Comparison of ENCODE assay signal across 13 cellular contexts in genomic region chr2:239184179-239184578, GRCh38.
"Had no signal": no experiment of that assay in that cellular context is flagged by ENCODE, and none has a peak within 500 bp of the region (broad histone marks: within the 10 kb centered on the region; RNA-seq: fewer than 3 reads in every experiment).

No MANE protein-coding gene starts in this region.

- H3K27ac Mint-ChIP-seq: activated naive CD8-positive, alpha-beta T cell treated with anti-CD3 and anti-CD28 coated beads, Interleukin-2, amount 50 U/mL, for 24 hours; nephron progenitor cell; stimulated activated memory B cell treated with anti-CD40 and anti-IgM and Interleukin-4, amounts not matched to agents 10 μg/mL and 1 μg/mL and 100 μg/mL, for 72 hours had no signal

- DNase-seq: activated gamma-delta T cell treated with Interleukin-2 at 50 U/mL for 16 hours; activated naive CD8-positive, alpha-beta T cell treated with anti-CD3 and anti-CD28 coated beads, Interleukin-2, amount 50 U/mL, for 24 hours; activated T-cell treated with anti-CD3 and anti-CD28 coated beads for 4 hours; mesendoderm; nephron progenitor cell had no signal

- H3K4me3 ChIP-seq: ascending aorta, breast epithelium, dorsolateral prefrontal cortex, gastroesophageal sphincter, SJSA1, tibial nerve had no signal

- H3K4me3 Mint-ChIP-seq: activated naive CD8-positive, alpha-beta T cell treated with anti-CD3 and anti-CD28 coated beads, Interleukin-2, amount 50 U/mL, for 24 hours; nephron progenitor cell; stimulated activated memory B cell treated with anti-CD40 and anti-IgM and Interleukin-4, amounts not matched to agents 10 μg/mL and 1 μg/mL and 100 μg/mL, for 72 hours had no signal

- H3K9me3 Mint-ChIP-seq: activated naive CD8-positive, alpha-beta T cell treated with anti-CD3 and anti-CD28 coated beads, Interleukin-2, amount 50 U/mL, for 24 hours; stimulated activated memory B cell treated with anti-CD40 and anti-IgM and Interleukin-4, amounts not matched to agents 10 μg/mL and 1 μg/mL and 100 μg/mL, for 72 hours had no signal

- H3K9me3 ChIP-seq: ascending aorta had no signal

- H3K4me1 Mint-ChIP-seq: activated naive CD8-positive, alpha-beta T cell treated with anti-CD3 and anti-CD28 coated beads, Interleukin-2, amount 50 U/mL, for 24 hours; stimulated activated memory B cell treated with anti-CD40 and anti-IgM and Interleukin-4, amounts not matched to agents 10 μg/mL and 1 μg/mL and 100 μg/mL, for 72 hours had no signal

- H3K4me1 ChIP-seq: ascending aorta, breast epithelium, gastroesophageal sphincter, parathyroid adenoma, SJSA1, tibial nerve had no signal

- ATAC-seq: activated naive CD8-positive, alpha-beta T cell treated with anti-CD3 and anti-CD28 coated beads, Interleukin-2, amount 50 U/mL, for 24 hours; gastroesophageal sphincter had no signal

- H3K27me3 Mint-ChIP-seq: activated naive CD8-positive, alpha-beta T cell treated with anti-CD3 and anti-CD28 coated beads, Interleukin-2, amount 50 U/mL, for 24 hours; stimulated activated memory B cell treated with anti-CD40 and anti-IgM and Interleukin-4, amounts not matched to agents 10 μg/mL and 1 μg/mL and 100 μg/mL, for 72 hours had no signal

- H3K27ac ChIP-seq: ascending aorta, breast epithelium, gastroesophageal sphincter, parathyroid adenoma, SJSA1, tibial nerve had no signal

- H3K27me3 ChIP-seq: ascending aorta, breast epithelium, dorsolateral prefrontal cortex, gastroesophageal sphincter, SJSA1, tibial nerve had no signal
